Comparison of ENCODE assay signal across 8 cellular contexts in genomic region chr4:25030283-25031076, GRCh38. TPM values are rescaled to one million over a fixed set of nuclear protein-coding genes. Genes with fewer than 3 reads are reported as not detected.
DNase-seq lines count a peak whose midpoint lies in the region; ATAC-seq, FAIRE-seq and TF ChIP-seq lines count a peak whose summit lies in the region.

Gene LGI2, minus strand, starts transcription at chr4:25030946. Its CDS starts 253 bp downstream, at chr4:25030693.

- intact Hi-C loops in mucosa of descending colon (cut with DNase I, micrococcal nuclease): no loop called here

- peak; percentile 49 for ATAC-seq in mucosa of descending colon
- no peak for ATAC-seq in HG02678 (IDR thresholded peaks at IDR 0.05; ENCODE audit: unreplicated experiment)
- ATAC-seq in GM21360 (IDR thresholded peaks at IDR 0.05; ENCODE audit: unreplicated experiment): no peak

- H3K36me3 Mint-ChIP-seq in endothelial cell (ENCODE audit: low read depth, unreplicated experiment): peaks cover 6% of the 10 kb centered on the region

- H3K9me3 ChIP-seq in mucosa of descending colon: no peaks in the 10 kb centered on the region
- no peaks in the 10 kb centered on the region for H3K9me3 ChIP-seq in effector memory CD4-positive, alpha-beta T cell (ENCODE audit: control insufficient read depth, low read length)

- H3K4me3 ChIP-seq in mucosa of descending colon: no peak within 1 kb of the TSS
- no peak within 1 kb of the TSS for H3K4me3 ChIP-seq in effector memory CD4-positive, alpha-beta T cell (ENCODE audit: insufficient read depth, low read depth, low read length, poor library complexity, severe bottlenecking)

- FAIRE-seq in urothelium cell line (lab: Jason Lieb, UNC): no peak

- H3K27ac ChIP-seq in effector memory CD4-positive, alpha-beta T cell (ENCODE audit: insufficient read depth, low read length, poor library complexity, severe bottlenecking): no peak within 1 kb of the TSS

- peaks cover 6% of the 10 kb centered on the region for H3K27me3 ChIP-seq in effector memory CD4-positive, alpha-beta T cell (replicated peaks; ENCODE audit: control insufficient read depth, insufficient read depth, low read length, poor library complexity, severe bottlenecking)

- peaks cover 3% of the 10 kb centered on the region for H3K4me1 ChIP-seq in mucosa of descending colon (ENCODE audit: low read depth)
- H3K4me1 ChIP-seq in effector memory CD4-positive, alpha-beta T cell (ENCODE audit: control insufficient read depth, insufficient read depth, low read length, poor library complexity, severe bottlenecking): no peaks in the 10 kb centered on the region

- TF ChIP-seq CTCF in endothelial cell (IDR thresholded peaks at IDR 0.05; ENCODE audit: unreplicated experiment) (no peak), mucosa of descending colon (IDR thresholded peaks at IDR 0.05) (no peak)

- no peak within 1 kb of the TSS for H3K27ac Mint-ChIP-seq in endothelial cell (ENCODE audit: unreplicated experiment)

- peak within 1 kb of the TSS; percentile 83 for H3K4me3 Mint-ChIP-seq in endothelial cell (ENCODE audit: unreplicated experiment)

- no peaks in the 10 kb centered on the region for H3K9me3 Mint-ChIP-seq in endothelial cell (ENCODE audit: unreplicated experiment)

- peak; percentile 84 for DNase-seq in D341Med (ENCODE audit: low spot score)
- DNase-seq in NCI-H1092 treated with DMSO at 0.1 percent for 48 hours (lab: John Stamatoyannopoulos, UW): peak; percentile 33
- peak; percentile 38 for DNase-seq in endothelial cell (ENCODE audit: low spot score)
- DNase-seq in mucosa of descending colon: peak in 2 of 3 donors; percentile 28 to 36
- peak; percentile 61 for DNase-seq in urothelium cell line (ENCODE audit: low spot score)
- DNase-seq in effector memory CD4-positive, alpha-beta T cell: no peak

- no peaks in the 10 kb centered on the region for H3K36me3 ChIP-seq in mucosa of descending colon (ENCODE audit: low read depth)
- no peaks in the 10 kb centered on the region for H3K36me3 ChIP-seq in effector memory CD4-positive, alpha-beta T cell (ENCODE audit: control insufficient read depth, insufficient read depth, low read length)

- peaks cover 23% of the 10 kb centered on the region for H3K27me3 Mint-ChIP-seq in endothelial cell (ENCODE audit: unreplicated experiment)

- no peaks in the 10 kb centered on the region for H3K4me1 Mint-ChIP-seq in endothelial cell (ENCODE audit: unreplicated experiment)

RNA-seq across cellular contexts. Expression of gene LGI2, which starts in this region (rescaled TPM):
- 0.18 TPM for total RNA-seq in endothelial cell (ENCODE audit: unreplicated experiment)
- total RNA-seq in mucosa of descending colon: 1 to 10 TPM in 1 of 3 donors, under 1 TPM in 2; 0.43 to 2.5 (median 0.53) TPM

Comparison
In these comparisons a context has a peak if more than half of its experiments do, and no peak if none do; other contexts are left out.
1. Peak in DNase-seq in endothelial cell; RNA of the gene not detected or under 1 TPM.
2. DNase-seq: peak in D341Med (single experiment), NCI-H1092 treated with DMSO at 0.1 percent for 48 hours (single experiment), mucosa of descending colon (2 of 3) and urothelium cell line (single experiment); none in effector memory CD4-positive, alpha-beta T cell (0 of 3).